Comparison of ENCODE assay signal across 1 cellular context in the genomic region with DNA sequence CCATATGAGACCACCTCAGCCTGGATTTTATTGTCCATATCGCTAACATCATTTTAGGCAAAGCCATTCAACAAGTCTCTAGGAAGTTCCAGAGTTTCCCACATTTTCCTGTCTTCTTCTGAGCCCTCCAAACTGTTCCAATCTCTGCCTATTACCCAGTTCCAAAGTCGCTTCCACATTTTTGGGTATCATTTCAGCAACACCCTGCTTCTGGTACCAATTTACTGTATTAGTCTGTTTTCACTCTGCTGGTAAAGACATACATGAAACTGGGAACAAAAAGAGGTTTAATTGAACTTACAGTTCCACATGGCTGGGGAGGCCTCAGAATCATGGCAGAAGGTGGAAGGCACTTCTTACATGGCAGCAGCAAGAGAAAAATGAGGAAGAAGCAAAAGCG. TPM values are rescaled to one million over a fixed set of nuclear protein-coding genes. Genes with fewer than 3 reads are reported as not detected.
"Had no signal": no experiment of that assay in that cellular context is flagged by ENCODE, and none has a peak within 500 bp of the region (broad histone marks: within the 10 kb centered on the region; RNA-seq: fewer than 3 reads in every experiment).

No MANE protein-coding gene starts in this region.

RNA-seq across cellular contexts. Expression of gene BARX1, which starts 17.5 kb away (rescaled TPM):
- total RNA-seq: LHCN-M2 had no signal
